Comparison of ENCODE assay signal across 21 cellular contexts in the genomic region with DNA sequence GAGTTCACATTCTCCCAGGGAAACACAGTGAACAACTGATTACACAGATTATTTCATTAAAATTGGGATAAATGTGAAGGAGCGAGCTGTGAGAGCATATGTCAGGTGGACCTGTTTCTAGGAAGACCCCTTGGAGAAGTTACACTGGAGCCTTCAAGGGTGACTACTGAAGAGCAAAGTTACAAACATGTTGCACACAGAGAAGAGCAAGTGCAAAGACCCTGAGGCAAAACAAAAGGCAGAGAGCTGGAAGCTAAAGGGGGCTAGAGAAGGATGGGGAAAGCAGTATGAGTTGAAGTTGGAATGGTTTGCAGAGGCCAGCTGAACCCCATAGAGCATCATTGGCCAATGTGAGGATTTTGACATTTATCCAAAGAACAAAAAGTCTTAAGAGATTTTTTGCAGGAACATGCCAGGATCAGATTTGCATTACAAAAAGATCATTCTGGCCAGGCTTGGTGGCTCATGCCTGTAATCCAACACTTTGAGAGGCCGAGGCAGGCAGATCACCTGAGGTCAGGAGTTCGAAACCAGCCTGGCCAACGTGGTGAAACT. TPM values are rescaled to one million over a fixed set of nuclear protein-coding genes. Genes with fewer than 3 reads are reported as not detected.
DNase-seq lines count a peak whose midpoint lies in the region; ATAC-seq and TF ChIP-seq lines count a peak whose summit lies in the region.
"Had no signal": no experiment of that assay in that cellular context is flagged by ENCODE, and none has a peak within 500 bp of the region (broad histone marks: within the 10 kb centered on the region; RNA-seq: fewer than 3 reads in every experiment).

No MANE protein-coding gene starts in this region.

- H3K36me3 Mint-ChIP-seq in Calu3 (ENCODE audit: insufficient read depth, unreplicated experiment) (peaks cover 53% of the 10 kb centered on the region), memory B cell (peaks cover 16% of the 10 kb centered on the region)

- intact Hi-C loops in Calu3 (cut with micrococcal nuclease; ENCODE audit: unreplicated experiment) (no loop called here), left cardiac atrium (cut with DNase I) (no loop called here)

- DNase-seq in Calu3 (no peak), left cardiac atrium (no peak), memory B cell (ENCODE audit: low spot score in 2 of 2) (no peak), GDM1 (lab: John Stamatoyannopoulos, UW) (no peak)
- no peak for DNase-seq in effector CD8-positive, alpha-beta T cell (lab: John Stamatoyannopoulos, UW)
- DNase-seq: ACHN, AML-193, DND-41, GF-D8, Karpas-422, MG63, NCI-H1092, NCI-H1694, NCI-H2227 treated with DMSO at 0.1 percent for 48 hours, NCI-H524 treated with DMSO at 0.1 percent for 48 hours had no signal

- H3K4me3 Mint-ChIP-seq in Calu3 (ENCODE audit: low read depth, unreplicated experiment) = no peak overlapping the region
- no peak overlapping the region for H3K4me3 Mint-ChIP-seq in memory B cell
- H3K4me3 Mint-ChIP-seq: CD14-positive monocyte had no signal

- H3K27ac Mint-ChIP-seq in Calu3 (ENCODE audit: unreplicated experiment) = peak overlapping the region; percentile 2
- H3K27ac Mint-ChIP-seq in memory B cell = peak overlapping the region; percentile 46
- H3K27ac Mint-ChIP-seq: CD14-positive monocyte had no signal

- H3K27me3 Mint-ChIP-seq in Calu3 (ENCODE audit: unreplicated experiment) (no peaks in the 10 kb centered on the region), memory B cell (no peaks in the 10 kb centered on the region)

- no peaks in the 10 kb centered on the region for H3K9me3 Mint-ChIP-seq in Calu3 (ENCODE audit: low read depth, unreplicated experiment)
- H3K9me3 Mint-ChIP-seq in memory B cell = no peaks in the 10 kb centered on the region
- H3K9me3 Mint-ChIP-seq: CD14-positive monocyte had no signal

- CTCF ChIA-PET in Calu3 (lab: Charles Lee) (no interaction called here), HEK293 (lab: Yijun Ruan, JAX) (no interaction called here)

- no peak for TF ChIP-seq CTCF in Calu3 (IDR thresholded peaks at IDR 0.05; ENCODE audit: unreplicated experiment)
- no peak for TF ChIP-seq CTCF in HEK293 (tag by site-specific recombination; IDR thresholded peaks at IDR 0.05)

- H3K4me3 ChIP-seq in HEK293 (ENCODE audit: low read depth, low read length) = no peak overlapping the region
- H3K4me3 ChIP-seq: MG63 had no signal

- H3K9me3 ChIP-seq in HEK293 (ENCODE audit: control insufficient read depth, insufficient read depth, low read depth, low read length) = no peaks in the 10 kb centered on the region
- H3K9me3 ChIP-seq: MG63 had no signal

- no peak overlapping the region for H3K27ac ChIP-seq in HEK293 (ENCODE audit: extremely low read depth, low read depth, low read length)

- POLR2A ChIA-PET in HEK293 (lab: Yijun Ruan, JAX) = no interaction called here

- no TSS peak for BruUV-seq in Calu3 (replicated peaks; lab: Mats Ljungman, UMichigan)

- peaks cover 23 to 48% of the 10 kb centered on the region in 2 experiments for H3K36me3 ChIP-seq in HEK293 (ENCODE audit: control insufficient read depth in 2 of 2, insufficient read depth in 1 of 2, low read length in 2 of 2)

- ATAC-seq in left cardiac atrium (peak; percentile 8 to 25), memory B cell (ENCODE audit: low read depth) (no peak), GM18858 (IDR thresholded peaks at IDR 0.05; ENCODE audit: unreplicated experiment) (no peak), GM19324 (IDR thresholded peaks at IDR 0.05; ENCODE audit: low FRiP score, unreplicated experiment) (no peak)

- H3K4me1 Mint-ChIP-seq in Calu3 (ENCODE audit: low read depth, unreplicated experiment) (no peaks in the 10 kb centered on the region), memory B cell (no peaks in the 10 kb centered on the region)
- H3K4me1 Mint-ChIP-seq: CD14-positive monocyte had no signal

- peaks cover 13% of the 10 kb centered on the region for H3K4me1 ChIP-seq in HEK293 (ENCODE audit: control insufficient read depth, insufficient read depth, low read length)

TF ChIP-seq in HEK293, 187 proteins besides CTCF, POLR2A, EP300 and RAD21:
- TF ChIP-seq ZNF623 (tag by site-specific recombination; IDR thresholded peaks at IDR 0.05) = peak; percentile 58
- TF ChIP-seq, protein P1, sequence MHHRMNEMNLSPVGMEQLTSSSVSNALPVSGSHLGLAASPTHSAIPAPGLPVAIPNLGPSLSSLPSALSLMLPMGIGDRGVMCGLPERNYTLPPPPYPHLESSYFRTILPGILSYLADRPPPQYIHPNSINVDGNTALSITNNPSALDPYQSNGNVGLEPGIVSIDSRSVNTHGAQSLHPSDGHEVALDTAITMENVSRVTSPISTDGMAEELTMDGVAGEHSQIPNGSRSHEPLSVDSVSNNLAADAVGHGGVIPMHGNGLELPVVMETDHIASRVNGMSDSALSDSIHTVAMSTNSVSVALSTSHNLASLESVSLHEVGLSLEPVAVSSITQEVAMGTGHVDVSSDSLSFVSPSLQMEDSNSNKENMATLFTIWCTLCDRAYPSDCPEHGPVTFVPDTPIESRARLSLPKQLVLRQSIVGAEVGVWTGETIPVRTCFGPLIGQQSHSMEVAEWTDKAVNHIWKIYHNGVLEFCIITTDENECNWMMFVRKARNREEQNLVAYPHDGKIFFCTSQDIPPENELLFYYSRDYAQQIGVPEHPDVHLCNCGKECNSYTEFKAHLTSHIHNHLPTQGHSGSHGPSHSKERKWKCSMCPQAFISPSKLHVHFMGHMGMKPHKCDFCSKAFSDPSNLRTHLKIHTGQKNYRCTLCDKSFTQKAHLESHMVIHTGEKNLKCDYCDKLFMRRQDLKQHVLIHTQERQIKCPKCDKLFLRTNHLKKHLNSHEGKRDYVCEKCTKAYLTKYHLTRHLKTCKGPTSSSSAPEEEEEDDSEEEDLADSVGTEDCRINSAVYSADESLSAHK (tag by site-specific recombination; IDR thresholded peaks at IDR 0.05) = no peak

RNA-seq across cellular contexts. Expression of a gene that starts 14.1 kb away (rescaled TPM):
- total RNA-seq in Calu3 (2022) (not detected in 2 replicates), left cardiac atrium (not detected)
- total RNA-seq: H1, RPMI7951 had no signal

RNA-seq across cellular contexts. Expression of a gene that starts 21.1 kb away (rescaled TPM):
- total RNA-seq in Calu3 (2022) = 24.0 and 30.1 TPM in 2 replicates
- 10 to 100 TPM; 10.3 to 12.7 TPM for total RNA-seq in left cardiac atrium

RNA-seq across cellular contexts. Expression of a gene that starts 33.6 kb away (rescaled TPM):
- total RNA-seq in Calu3 (2022) (328 and 343 TPM in 2 replicates), left cardiac atrium (100 to 1,000 TPM; 554 to 621 TPM)

Comparison
In these comparisons a context has a peak if more than half of its experiments do, and no peak if none do; other contexts are left out.
1. ATAC-seq: peak in left cardiac atrium (2 of 2); none in memory B cell (single experiment), GM18858 (single experiment) and GM19324 (single experiment).